ENCODE assay signal across 14 cellular contexts in genomic region chr17:4136373-4136772, GRCh38. TPM values are rescaled to one million over a fixed set of nuclear protein-coding genes. Genes with fewer than 3 reads are reported as not detected.
DNase-seq lines count a peak whose midpoint lies in the region; ATAC-seq and TF ChIP-seq lines count a peak whose summit lies in the region.
"Had no signal": no experiment of that assay in that cellular context is flagged by ENCODE, and none has a peak within 500 bp of the region (broad histone marks: within the 10 kb centered on the region; RNA-seq: fewer than 3 reads in every experiment).

No MANE protein-coding gene starts in this region.

- H4K8ac ChIP-seq in trophoblast cell (ENCODE audit: low read depth, low read length), result no peak overlapping the region

- H4K12ac ChIP-seq in trophoblast cell (ENCODE audit: low read depth, low read length), result no peak overlapping the region

- H3K27ac ChIP-seq in VCaP, result peak overlapping the region; percentile 56
- peak overlapping the region in 3 of 4 donors; percentile 54 to 98 (median 74) for H3K27ac ChIP-seq in gastroesophageal sphincter
- no peak overlapping the region for H3K27ac ChIP-seq in trophoblast cell (ENCODE audit: low read depth, low read length)
- H3K27ac ChIP-seq: parathyroid adenoma had no signal

- no peak overlapping the region for H2BK5ac ChIP-seq in trophoblast cell (ENCODE audit: low read depth, low read length, poor library complexity)

- DNase-seq in DMS79 (lab: John Stamatoyannopoulos, UW), result peak; percentile 95
- no peak for DNase-seq in trophoblast cell
- DNase-seq in A172 (ENCODE audit: low spot score), result no peak
- DNase-seq in activated CD4-positive, alpha-beta T cell treated with anti-CD3 and anti-CD28 coated beads for 36 hours, result no peak
- DNase-seq: activated naive CD4-positive, alpha-beta T cell treated with anti-CD3 and anti-CD28 coated beads, Interleukin-2, amount 10 ng/mL, durations not matched to agents 7 days and 5 days; central memory CD4-positive, alpha-beta T cell; DMS153; NCI-H1694 treated with DMSO at 0.1 percent for 48 hours; stimulated activated CD4-positive, alpha-beta T cell treated with anti-CD3 and anti-CD28 coated beads, Interleukin-2, amount 100 ng/mL, for 24 hours had no signal

- H3K4me1 Mint-ChIP-seq in activated CD4-positive, alpha-beta T cell treated with anti-CD3 and anti-CD28 coated beads for 36 hours, result peaks cover 55% of the 10 kb centered on the region

- 67% methylated on average over 1 of the region's 6 CpGs; no CpG with 5 or more reads in 1 of the 2 donors for WGBS in gastroesophageal sphincter (ENCODE audit: low coverage in 1 of 2), 2 donors
- WGBS in trophoblast cell (ENCODE audit: extremely low coverage, insufficient coverage, insufficient read length), result no CpG with 5 or more reads among the region's 6 CpGs

- no peak overlapping the region for H3K4me3 Mint-ChIP-seq in activated CD4-positive, alpha-beta T cell treated with anti-CD3 and anti-CD28 coated beads for 36 hours
- H3K4me3 Mint-ChIP-seq: activated naive CD4-positive, alpha-beta T cell treated with anti-CD3 and anti-CD28 coated beads, Interleukin-2, amount 10 ng/mL, durations not matched to agents 7 days and 5 days had no signal

- no peak for TF ChIP-seq POLR2A in gastroesophageal sphincter (IDR thresholded peaks at IDR 0.05)

- no peak overlapping the region for H3K27ac Mint-ChIP-seq in activated CD4-positive, alpha-beta T cell treated with anti-CD3 and anti-CD28 coated beads for 36 hours
- H3K27ac Mint-ChIP-seq: activated naive CD4-positive, alpha-beta T cell treated with anti-CD3 and anti-CD28 coated beads, Interleukin-2, amount 10 ng/mL, durations not matched to agents 7 days and 5 days had no signal

- no peak overlapping the region for H2BK12ac ChIP-seq in trophoblast cell (ENCODE audit: low read length)

- intact Hi-C loops in activated CD4-positive, alpha-beta T cell treated with anti-CD3 and anti-CD28 coated beads for 36 hours (cut with DNase I, micrococcal nuclease), result no loop called here

- POLR2A ChIA-PET in activated CD4-positive, alpha-beta T cell treated with anti-CD3 and anti-CD28 coated beads for 36 hours (lab: Charles Lee), result interaction anchor here (0.7 kb wide), 2 partner anchors 290 to 1946 kb away, joined by 4 read pairs; no protein-coding TSS in a partner anchor

- no peak overlapping the region for H4K91ac ChIP-seq in trophoblast cell (ENCODE audit: low read depth, low read length)

- TF ChIP-seq CTCF in VCaP (conservative IDR thresholded peaks at IDR 0.05), result no peak
- TF ChIP-seq CTCF in gastroesophageal sphincter (IDR thresholded peaks at IDR 0.05), result no peak

- H3K9ac ChIP-seq in trophoblast cell (ENCODE audit: low read length), result no peak overlapping the region
- H3K9ac ChIP-seq: parathyroid adenoma had no signal

- H3K18ac ChIP-seq in trophoblast cell (ENCODE audit: low read length), result no peak overlapping the region

- H3K4ac ChIP-seq in trophoblast cell (ENCODE audit: low read depth, low read length), result peak overlapping the region; percentile 19

- H3K4me1 ChIP-seq in gastroesophageal sphincter (peaks cover 2 to 94% (median 26%) of the 10 kb centered on the region in 3 donors), trophoblast cell (ENCODE audit: control insufficient read depth in 1 of 2, insufficient read depth in 2 of 2, low read length in 2 of 2) (no peaks in the 10 kb centered on the region)

- TF ChIP-seq EP300 in gastroesophageal sphincter (IDR thresholded peaks at IDR 0.05), result no peak

- H2BK120ac ChIP-seq in trophoblast cell (ENCODE audit: insufficient read depth, low read length, poor library complexity), result no peak overlapping the region

- H3K79me1 ChIP-seq in trophoblast cell (ENCODE audit: low read length), result no peaks in the 10 kb centered on the region

- peaks cover 7% of the 10 kb centered on the region for H3K36me3 Mint-ChIP-seq in activated CD4-positive, alpha-beta T cell treated with anti-CD3 and anti-CD28 coated beads for 36 hours (ENCODE audit: low read depth)

- no peak overlapping the region for H3K23ac ChIP-seq in trophoblast cell (ENCODE audit: low read length)

- ATAC-seq in gastroesophageal sphincter (no peak), GM18861 (IDR thresholded peaks at IDR 0.05; ENCODE audit: unreplicated experiment) (no peak), GM19463 (IDR thresholded peaks at IDR 0.05; ENCODE audit: unreplicated experiment) (no peak)
- ATAC-seq in activated CD4-positive, alpha-beta T cell treated with anti-CD3 and anti-CD28 coated beads for 36 hours, result no peak

- H3K9me3 Mint-ChIP-seq in activated CD4-positive, alpha-beta T cell treated with anti-CD3 and anti-CD28 coated beads for 36 hours (ENCODE audit: low read depth), result no peaks in the 10 kb centered on the region
- H3K9me3 Mint-ChIP-seq: activated naive CD4-positive, alpha-beta T cell treated with anti-CD3 and anti-CD28 coated beads, Interleukin-2, amount 10 ng/mL, durations not matched to agents 7 days and 5 days had no signal

- no peaks in the 10 kb centered on the region for H3K27me3 ChIP-seq in gastroesophageal sphincter
- no peaks in the 10 kb centered on the region for H3K27me3 ChIP-seq in trophoblast cell (ENCODE audit: insufficient read depth, low read length)

- peaks cover 2% of the 10 kb centered on the region for H3K79me2 ChIP-seq in trophoblast cell (ENCODE audit: control insufficient read depth, insufficient read depth, low read length, poor library complexity)

- CTCF ChIA-PET in activated CD4-positive, alpha-beta T cell treated with anti-CD3 and anti-CD28 coated beads for 36 hours (lab: Charles Lee), result interaction anchor here (0.7 to 1.1 kb wide), 2 partner anchors 132 to 271 kb away, joined by 3 to 4 read pairs; no protein-coding TSS in a partner anchor

- no peaks in the 10 kb centered on the region for H3K27me3 Mint-ChIP-seq in activated CD4-positive, alpha-beta T cell treated with anti-CD3 and anti-CD28 coated beads for 36 hours
- H3K27me3 Mint-ChIP-seq: activated naive CD4-positive, alpha-beta T cell treated with anti-CD3 and anti-CD28 coated beads, Interleukin-2, amount 10 ng/mL, durations not matched to agents 7 days and 5 days had no signal

- no peak overlapping the region for H3K14ac ChIP-seq in trophoblast cell (ENCODE audit: low read length)

- no peak overlapping the region for H3K4me2 ChIP-seq in trophoblast cell (ENCODE audit: low read length)

- no peak overlapping the region for H2AFZ ChIP-seq in trophoblast cell (ENCODE audit: insufficient read depth, low read length, poor library complexity)
- H2AFZ ChIP-seq: parathyroid adenoma had no signal

- H3K9me3 ChIP-seq in gastroesophageal sphincter (no peaks in the 10 kb centered on the region), trophoblast cell (ENCODE audit: insufficient read depth, low read depth, low read length) (peaks cover 2% of the 10 kb centered on the region)

- H3K36me3 ChIP-seq in gastroesophageal sphincter, result peaks cover 0 to 3% of the 10 kb centered on the region in 2 donors
- peaks cover 4 to 5% of the 10 kb centered on the region in 2 experiments for H3K36me3 ChIP-seq in trophoblast cell (ENCODE audit: control insufficient read depth in 1 of 2, insufficient read depth in 2 of 2, low read length in 2 of 2)

- no peak overlapping the region for H2AK5ac ChIP-seq in trophoblast cell (ENCODE audit: low read length)

- H3K4me3 ChIP-seq in gastroesophageal sphincter (no peak overlapping the region), trophoblast cell (ENCODE audit: low read depth, low read length) (no peak overlapping the region)

RNA-seq across cellular contexts. Expression of gene ZZEF1, which starts 6.5 kb away (rescaled TPM):
- total RNA-seq in gastroesophageal sphincter, result 100 to 1,000 TPM in 1 of 4 donors, 10 to 100 TPM in 3; 55.6 to 105 (median 69.9) TPM
- polyA plus RNA-seq in trophoblast cell (2013), result 19.6 and 20.6 TPM in 2 replicates
- 21.1 and 22.4 TPM in 2 replicates for total RNA-seq in A172 (2014; rRNA removed; shearing (Covaris generic))
- total RNA-seq in activated CD4-positive, alpha-beta T cell treated with anti-CD3 and anti-CD28 coated beads for 36 hours, result 10 to 100 TPM; 29.4 to 32.5 TPM

RNA-seq across cellular contexts. Expression of gene CYB5D2, which starts 6.6 kb away (rescaled TPM):
- 10 to 100 TPM; 14.3 to 47.9 (median 24.5) TPM for total RNA-seq in gastroesophageal sphincter
- 7.4 and 8.1 TPM in 2 replicates for polyA plus RNA-seq in trophoblast cell (2013)
- total RNA-seq in A172 (2014; rRNA removed; shearing (Covaris generic)), result 23.4 and 32.7 TPM in 2 replicates
- total RNA-seq in activated CD4-positive, alpha-beta T cell treated with anti-CD3 and anti-CD28 coated beads for 36 hours, result 10 to 100 TPM; 10.5 to 11.1 TPM
